Comparison of ENCODE assay signal across 24 cellular contexts in the genomic region with DNA sequence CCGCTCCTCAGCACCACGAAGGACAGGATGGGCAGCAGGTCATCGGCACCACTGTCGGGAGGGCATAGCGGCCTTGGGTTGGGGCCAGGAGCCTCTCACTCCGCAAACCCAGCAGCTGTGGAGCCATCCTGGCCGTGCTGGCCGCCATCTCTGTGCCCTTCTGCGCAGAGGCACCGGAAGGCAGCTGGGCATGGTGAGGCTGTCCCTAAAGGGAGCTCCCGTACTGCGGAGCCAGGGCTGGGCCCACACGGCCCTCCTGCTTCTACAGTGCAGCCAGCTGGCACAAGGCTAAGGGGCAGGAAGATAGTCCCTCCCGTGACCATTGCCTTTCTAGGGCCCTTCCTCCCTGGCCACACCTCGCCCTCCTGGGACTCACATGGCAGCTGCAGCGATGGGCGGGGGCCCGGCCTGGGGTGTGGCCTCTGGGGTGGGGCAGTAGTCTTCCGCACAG.
"Had no signal": no experiment of that assay in that cellular context is flagged by ENCODE, and none has a peak within 500 bp of the region (broad histone marks: within the 10 kb centered on the region; RNA-seq: fewer than 3 reads in every experiment).

No MANE protein-coding gene starts in this region.

- H2AFZ ChIP-seq: neural progenitor cell had no signal

- H3K4me3 ChIP-seq: adrenal gland, ascending aorta, dorsolateral prefrontal cortex, esophagus squamous epithelium, gastrocnemius medialis, lower lobe of right lung, neural progenitor cell, prostate gland, tibial artery had no signal

- H3K27me3 ChIP-seq: adrenal gland, dorsolateral prefrontal cortex had no signal

- H3K4me1 ChIP-seq: gastrocnemius medialis, prostate gland had no signal

- DNase-seq: activated B cell treated with CpG ODN at 0.5 μM for 24 hours; activated CD4-positive, alpha-beta T cell treated with anti-CD3 and anti-CD28 coated beads for 36 hours; activated CD4-positive, alpha-beta T cell treated with anti-CD3 and anti-CD28 coated beads, Interleukin-2, amount 50 U/mL, for 4 hours; activated CD8-positive, alpha-beta memory T cell treated with anti-CD3 and anti-CD28 coated beads, Interleukin-2, amount 50 U/mL, for 48 hours; activated naive CD4-positive, alpha-beta T cell; activated T-cell treated with anti-CD3 and anti-CD28 coated beads, Interleukin-2, amount 50 U/mL, for 4 hours; adrenal gland; dorsolateral prefrontal cortex; effector memory CD8-positive, alpha-beta T cell; esophagus squamous epithelium; gastrocnemius medialis; hypothalamus; lower lobe of right lung; naive thymus-derived CD8-positive, alpha-beta T cell; stimulated activated CD4-positive, alpha-beta T cell treated with anti-CD3 and anti-CD28 coated beads, Interleukin-1b, Interleukin-23, amount 100 ng/mL, for 48 hours; stimulated activated naive CD8-positive, alpha-beta T cell treated with anti-CD3 and anti-CD28 coated beads, Interleukin-15, amount 100 ng/mL, for 72 hours; T-helper 1 cell; tibial artery had no signal

- H3K27ac ChIP-seq: adrenal gland, ascending aorta, esophagus squamous epithelium, gastrocnemius medialis, lower lobe of right lung, neural progenitor cell, prostate gland, tibial artery had no signal

- FAIRE-seq: colon, TTC549 had no signal

- H3K9me3 ChIP-seq: adrenal gland, ascending aorta, esophagus squamous epithelium, gastrocnemius medialis, lower lobe of right lung, prostate gland, tibial artery had no signal

- H3K9ac ChIP-seq: neural progenitor cell had no signal

- ATAC-seq: activated CD4-positive, alpha-beta T cell treated with anti-CD3 and anti-CD28 coated beads for 36 hours; activated T-cell treated with anti-CD3 and anti-CD28 coated beads, Interleukin-2, amount 50 U/mL, for 4 hours; effector memory CD8-positive, alpha-beta T cell; gastrocnemius medialis; lower lobe of right lung; naive thymus-derived CD8-positive, alpha-beta T cell; stimulated activated effector memory CD8-positive, alpha-beta T cell treated with anti-CD3 and anti-CD28 coated beads, Interleukin-12 subunit alpha, Interleukin-12 subunit beta, amount 100 ng/mL, for 72 hours; stimulated activated naive CD8-positive, alpha-beta T cell treated with anti-CD3 and anti-CD28 coated beads, Interleukin-15, amount 100 ng/mL, for 72 hours had no signal

- H3K36me3 ChIP-seq: adrenal gland, ascending aorta, gastrocnemius medialis, lower lobe of right lung, neural progenitor cell, prostate gland, tibial artery had no signal
